In genomic region chr3:30770387-30770786, GRCh38 we compare ENCODE assay signal across 10 cellular contexts.
DNase-seq lines count a peak whose midpoint lies in the region; ATAC-seq and TF ChIP-seq lines count a peak whose summit lies in the region.
"Had no signal": no experiment of that assay in that cellular context is flagged by ENCODE, and none has a peak within 500 bp of the region (broad histone marks: within the 10 kb centered on the region; RNA-seq: fewer than 3 reads in every experiment).

No MANE protein-coding gene starts in this region.

- 69 to 74% (median 71%) methylated on average over 3 of the region's 3 CpGs for WGBS in heart left ventricle, 4 donors

- no peak for TF ChIP-seq POLR2A in heart left ventricle (IDR thresholded peaks at IDR 0.05)

- H3K9me3 ChIP-seq in heart left ventricle, result no peaks in the 10 kb centered on the region

- intact Hi-C loops in heart left ventricle (cut with DNase I), result loop anchor here in 7 of 10 donors (2.0 to 10.0 kb wide), 8 partner anchors 124 to 1004 kb away; partner anchors contain the start of gene GADL1 (in 1 of the 7)

- peak in 3 of 4 donors; percentile 41 to 86 (median 73) for ATAC-seq in heart left ventricle
- ATAC-seq in GM21619 (IDR thresholded peaks at IDR 0.05; ENCODE audit: unreplicated experiment), result no peak
- no peak for ATAC-seq in HG02588 (IDR thresholded peaks at IDR 0.05; ENCODE audit: unreplicated experiment)

- DNase-seq in GM04503 (ENCODE audit: low read depth) (peak; percentile 85), SW480 (ENCODE audit: low spot score) (peak; percentile 88), heart left ventricle (peak in 4 of 5 donors; percentile 12 to 40 (median 24)), retinal pigment epithelial cell (ENCODE audit: low read depth) (peak; percentile 66), H7 (no peak), NCI-H526 (lab: John Stamatoyannopoulos, UW) (no peak)
- DNase-seq: activated CD8-positive, alpha-beta memory T cell treated with anti-CD3 and anti-CD28 coated beads, Interleukin-2, amount 50 U/mL, for 48 hours; endodermal cell had no signal

- no peak overlapping the region for H3K27ac ChIP-seq in heart left ventricle

- H3K4me3 ChIP-seq in heart left ventricle (no peak overlapping the region), retinal pigment epithelial cell (ENCODE audit: low read length) (no peak overlapping the region), H7 (ENCODE audit: insufficient read depth, low read depth, low read length) (no peak overlapping the region)

- H3K27me3 ChIP-seq in heart left ventricle (no peaks in the 10 kb centered on the region), H7 (ENCODE audit: control insufficient read depth, insufficient read depth, low read length) (no peaks in the 10 kb centered on the region)

- TF ChIP-seq CTCF in heart left ventricle (IDR thresholded peaks at IDR 0.05), result no peak
- no peak for TF ChIP-seq CTCF in retinal pigment epithelial cell (conservative IDR thresholded peaks at IDR 0.05; ENCODE audit: low read depth, low read length)

- H3K36me3 ChIP-seq in heart left ventricle (no peaks in the 10 kb centered on the region), H7 (replicated peaks; ENCODE audit: control insufficient read depth, insufficient read depth, low read length) (no peaks in the 10 kb centered on the region)

- H3K4me1 ChIP-seq in heart left ventricle, result peaks cover 0 to 5% (median 0%) of the 10 kb centered on the region in 12 donors

Comparison
In these comparisons a context has a peak if more than half of its experiments do, and no peak if none do; other contexts are left out.
1. DNase-seq: peak in GM04503 (single experiment), SW480 (single experiment), heart left ventricle (4 of 5) and retinal pigment epithelial cell (single experiment); none in H7 (single experiment) and NCI-H526 (0 of 2).
2. ATAC-seq: peak in heart left ventricle (3 of 4); none in GM21619 (single experiment) and HG02588 (single experiment).